ENCODE assay signal across 3 cellular contexts in the genomic region with DNA sequence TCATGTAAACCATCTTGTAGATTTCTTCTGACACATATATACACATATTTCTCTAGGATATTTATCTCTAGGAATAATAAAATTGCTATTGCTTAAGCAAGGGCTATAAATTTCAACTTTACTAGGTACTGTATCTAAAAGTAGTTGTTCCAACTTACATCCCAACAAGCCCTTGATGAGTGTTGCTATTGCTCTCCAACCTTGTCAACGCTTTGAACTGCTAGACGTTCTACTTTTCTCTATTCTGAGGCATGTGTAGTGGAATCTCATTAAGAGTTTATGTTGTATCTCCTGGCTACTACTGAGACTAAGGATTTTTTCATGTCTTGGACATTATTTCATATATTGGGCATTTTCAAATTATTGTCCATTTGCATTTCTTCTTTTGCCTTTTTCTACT.
"Had no signal": no experiment of that assay in that cellular context is flagged by ENCODE, and none has a peak within 500 bp of the region (broad histone marks: within the 10 kb centered on the region; RNA-seq: fewer than 3 reads in every experiment).

No MANE protein-coding gene starts in this region.

- H3K4me3 ChIP-seq: GM12878 had no signal

- ATAC-seq: GM12878 had no signal

- DNase-seq: GDM1, GF-D8 had no signal
